Comparison of ENCODE assay signal across 8 cellular contexts in genomic region chr2:70553334-70553583, GRCh38. TPM values are rescaled to one million over a fixed set of nuclear protein-coding genes. Genes with fewer than 3 reads are reported as not detected.
DNase-seq lines count a peak whose midpoint lies in the region; TF ChIP-seq lines count a peak whose summit lies in the region.

No MANE protein-coding gene starts in this region.

- H3K4me3 ChIP-seq in brain microvascular endothelial cell (ENCODE audit: low read depth, low read length) (peak overlapping the region; percentile 45), liver (ENCODE audit: low read depth in 1 of 3, low read length in 3 of 3) (peak overlapping the region; percentile 60 to 83 (median 67))

- TF ChIP-seq RAD21 in liver (IDR thresholded peaks at IDR 0.05) = no peak

- H3K36me3 ChIP-seq in brain microvascular endothelial cell (replicated peaks) (no peaks in the 10 kb centered on the region), liver (ENCODE audit: control insufficient read depth in 4 of 4, insufficient read depth in 3 of 4, low read depth in 1 of 4, low read length in 3 of 4) (no peaks in the 10 kb centered on the region)

- H3K27me3 ChIP-seq in brain microvascular endothelial cell (replicated peaks) (peaks cover 40% of the 10 kb centered on the region), liver (ENCODE audit: control insufficient read depth in 4 of 4, insufficient read depth in 4 of 4, low read length in 3 of 4) (no peaks in the 10 kb centered on the region)

- no peak for TF ChIP-seq CTCF in brain microvascular endothelial cell (IDR thresholded peaks at IDR 0.05; ENCODE audit: low read depth, low read length, missing control alignments)
- TF ChIP-seq CTCF in liver (IDR thresholded peaks at IDR 0.05; ENCODE audit: low read depth, low read length, missing input control) = no peak

- H3K9ac ChIP-seq in liver (ENCODE audit: low read depth in 1 of 2, low read length in 2 of 2) = peak overlapping the region; percentile 47 to 75

- no peaks in the 10 kb centered on the region for H3K9me3 ChIP-seq in liver (ENCODE audit: control insufficient read depth in 4 of 4, low read length in 3 of 4)

- no peak overlapping the region for H3K27ac ChIP-seq in brain microvascular endothelial cell
- H3K27ac ChIP-seq in liver (ENCODE audit: low read depth in 1 of 2, low read length in 2 of 2) = peak overlapping the region; percentile 75 to 88
- H3K27ac ChIP-seq in temporal lobe (ENCODE audit: low read depth, low read length) = peak overlapping the region; percentile 70

- peak; percentile 48 for DNase-seq in stimulated activated CD4-positive, alpha-beta T cell treated with anti-CD3 and anti-CD28 coated beads, Interleukin-15, amount 100 ng/mL, for 24 hours
- no peak for DNase-seq in stimulated activated CD4-positive, alpha-beta T cell treated with anti-CD3 and anti-CD28 coated beads, Interleukin-1b, Interleukin-23, amount 100 ng/mL, for 48 hours
- DNase-seq in NCI-H2107 treated with DMSO at 0.1 percent for 48 hours (lab: John Stamatoyannopoulos, UW; ENCODE audit: unreplicated experiment) (peak; percentile 19), brain microvascular endothelial cell (no peak), NCI-H1048 (lab: John Stamatoyannopoulos, UW) (no peak), inferior parietal cortex (ENCODE audit: extremely low spot score) (no peak)

- peaks cover 4 to 20% (median 13%) of the 10 kb centered on the region in 4 donors for H3K4me1 ChIP-seq in liver (ENCODE audit: control insufficient read depth in 4 of 4, insufficient read depth in 4 of 4, low read length in 3 of 4)

- in situ Hi-C loops in brain microvascular endothelial cell (cut with HindIII; ENCODE audit: low pct_ligation_motif_present, low sequenced_read_pairs) = no loop called here

- 2% methylated on average over 18 of the region's 18 CpGs for WGBS in liver

TF ChIP-seq in liver, 16 proteins besides CTCF, POLR2A, EP300 and RAD21:
- TF ChIP-seq, protein P1, sequence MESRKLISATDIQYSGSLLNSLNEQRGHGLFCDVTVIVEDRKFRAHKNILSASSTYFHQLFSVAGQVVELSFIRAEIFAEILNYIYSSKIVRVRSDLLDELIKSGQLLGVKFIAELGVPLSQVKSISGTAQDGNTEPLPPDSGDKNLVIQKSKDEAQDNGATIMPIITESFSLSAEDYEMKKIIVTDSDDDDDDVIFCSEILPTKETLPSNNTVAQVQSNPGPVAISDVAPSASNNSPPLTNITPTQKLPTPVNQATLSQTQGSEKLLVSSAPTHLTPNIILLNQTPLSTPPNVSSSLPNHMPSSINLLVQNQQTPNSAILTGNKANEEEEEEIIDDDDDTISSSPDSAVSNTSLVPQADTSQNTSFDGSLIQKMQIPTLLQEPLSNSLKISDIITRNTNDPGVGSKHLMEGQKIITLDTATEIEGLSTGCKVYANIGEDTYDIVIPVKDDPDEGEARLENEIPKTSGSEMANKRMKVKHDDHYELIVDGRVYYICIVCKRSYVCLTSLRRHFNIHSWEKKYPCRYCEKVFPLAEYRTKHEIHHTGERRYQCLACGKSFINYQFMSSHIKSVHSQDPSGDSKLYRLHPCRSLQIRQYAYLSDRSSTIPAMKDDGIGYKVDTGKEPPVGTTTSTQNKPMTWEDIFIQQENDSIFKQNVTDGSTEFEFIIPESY (IDR thresholded peaks at IDR 0.05) = no peak
- TF ChIP-seq HNF4A (conservative IDR thresholded peaks at IDR 0.05) = no peak
- no peak for TF ChIP-seq SP1 (IDR thresholded peaks at IDR 0.05)
- TF ChIP-seq HNF4G (IDR thresholded peaks at IDR 0.05) = no peak
- TF ChIP-seq GABPA (IDR thresholded peaks at IDR 0.05 in 1 of 2, conservative IDR thresholded peaks at IDR 0.05 in 1 of 2) = no peak
- no peak for TF ChIP-seq TAF1 (conservative IDR thresholded peaks at IDR 0.05)
- TF ChIP-seq FOXA1 (IDR thresholded peaks at IDR 0.05) = no peak
- no peak for TF ChIP-seq RXRA (IDR thresholded peaks at IDR 0.05)
- TF ChIP-seq FOXA2 (IDR thresholded peaks at IDR 0.05) = no peak
- TF ChIP-seq JUND (IDR thresholded peaks at IDR 0.05) = no peak
- TF ChIP-seq, protein P2, sequence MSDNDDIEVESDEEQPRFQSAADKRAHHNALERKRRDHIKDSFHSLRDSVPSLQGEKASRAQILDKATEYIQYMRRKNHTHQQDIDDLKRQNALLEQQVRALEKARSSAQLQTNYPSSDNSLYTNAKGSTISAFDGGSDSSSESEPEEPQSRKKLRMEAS (IDR thresholded peaks at IDR 0.05) = no peak
- no peak for TF ChIP-seq EGR1 (IDR thresholded peaks at IDR 0.05; ENCODE audit: low read depth in 2 of 2)
- TF ChIP-seq NR2F2 (IDR thresholded peaks at IDR 0.05) = no peak
- TF ChIP-seq REST (IDR thresholded peaks at IDR 0.05) = no peak
- TF ChIP-seq YY1 (IDR thresholded peaks at IDR 0.05) = no peak
- TF ChIP-seq ATF3 (IDR thresholded peaks at IDR 0.05) = no peak
TF ChIP-seq in liver: peak in this region for 0.

RNA-seq across cellular contexts. Expression of gene TGFA, which starts 0.4 kb away (rescaled TPM):
- 1 to 10 TPM; 1.4 to 2.9 TPM for total RNA-seq in liver
- 1 to 10 TPM; 1.1 to 1.9 TPM for polyA plus RNA-seq in liver
- total RNA-seq in temporal lobe = 3.7 TPM

Comparison
In these comparisons a context has a peak if more than half of its experiments do, and no peak if none do; other contexts are left out.
1. DNase-seq: peak in stimulated activated CD4-positive, alpha-beta T cell treated with anti-CD3 and anti-CD28 coated beads, Interleukin-15, amount 100 ng/mL, for 24 hours (single experiment) and NCI-H2107 treated with DMSO at 0.1 percent for 48 hours (single experiment); none in stimulated activated CD4-positive, alpha-beta T cell treated with anti-CD3 and anti-CD28 coated beads, Interleukin-1b, Interleukin-23, amount 100 ng/mL, for 48 hours (single experiment), brain microvascular endothelial cell (single experiment), NCI-H1048 (single experiment) and inferior parietal cortex (single experiment).